1 cellular context compared by ENCODE assay signal in the genomic region with DNA sequence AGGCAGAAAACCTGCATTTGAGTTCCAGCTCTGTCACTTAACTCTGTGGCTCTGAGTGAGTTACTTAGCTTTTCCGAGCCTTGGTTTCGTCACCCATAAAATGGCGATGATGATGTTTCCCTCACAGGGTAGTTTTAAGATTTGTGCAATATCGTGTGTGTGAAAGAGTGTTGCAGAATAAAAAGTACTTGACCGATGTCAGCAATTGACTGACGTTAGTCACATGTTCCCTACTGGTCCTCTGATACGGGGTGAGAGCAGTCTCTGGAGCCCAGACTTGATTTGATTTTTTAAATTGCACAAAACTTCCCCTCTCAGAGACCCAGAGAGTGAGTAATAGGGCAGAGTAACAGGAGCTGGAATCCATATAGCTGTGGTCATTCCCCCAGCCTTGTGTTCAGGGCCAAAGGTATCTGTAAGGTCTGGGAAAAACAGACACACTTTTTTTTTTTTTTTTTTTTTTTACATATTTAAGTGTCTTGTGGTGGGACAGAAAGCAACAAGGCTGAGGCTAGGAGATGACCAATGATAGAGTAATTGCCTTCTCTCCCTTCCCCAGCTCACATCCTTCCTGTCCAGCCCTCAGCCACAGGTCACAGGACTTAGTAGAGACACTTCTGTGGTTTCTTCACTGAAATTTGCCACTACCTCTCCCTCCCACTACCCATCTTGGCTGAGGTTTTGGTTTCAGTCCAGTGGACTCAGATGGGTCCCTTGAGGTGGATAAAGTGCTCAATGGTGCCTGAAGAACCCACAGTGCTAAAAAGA.
TF ChIP-seq lines count a peak whose summit lies in the region.

No MANE protein-coding gene starts in this region.

TF ChIP-seq in SK-N-SH treated with all-trans-retinoic acid at 6 μM for 48 hours, 23 proteins besides CTCF, POLR2A, EP300 and RAD21:
- TF ChIP-seq TOX (CRISPR knock-in tag; IDR thresholded peaks at IDR 0.05; ENCODE audit: borderline replicate concordance) (no peak), ISL1 (CRISPR knock-in tag; IDR thresholded peaks at IDR 0.05) (no peak), ESRRG (CRISPR knock-in tag; IDR thresholded peaks at IDR 0.05) (no peak), OSR1 (CRISPR knock-in tag; IDR thresholded peaks at IDR 0.05) (no peak), ARNTL (CRISPR knock-in tag; IDR thresholded peaks at IDR 0.05; ENCODE audit: borderline replicate concordance, low read depth) (no peak), CSDC2 (CRISPR knock-in tag; IDR thresholded peaks at IDR 0.05) (no peak), ZC3H10 (CRISPR knock-in tag; IDR thresholded peaks at IDR 0.05) (no peak), ZNF8 (CRISPR knock-in tag; IDR thresholded peaks at IDR 0.05) (no peak), ZNF70 (CRISPR knock-in tag; IDR thresholded peaks at IDR 0.05) (no peak), BACH2 (CRISPR knock-in tag; IDR thresholded peaks at IDR 0.05; ENCODE audit: borderline replicate concordance) (no peak)
- TF ChIP-seq, protein P1, sequence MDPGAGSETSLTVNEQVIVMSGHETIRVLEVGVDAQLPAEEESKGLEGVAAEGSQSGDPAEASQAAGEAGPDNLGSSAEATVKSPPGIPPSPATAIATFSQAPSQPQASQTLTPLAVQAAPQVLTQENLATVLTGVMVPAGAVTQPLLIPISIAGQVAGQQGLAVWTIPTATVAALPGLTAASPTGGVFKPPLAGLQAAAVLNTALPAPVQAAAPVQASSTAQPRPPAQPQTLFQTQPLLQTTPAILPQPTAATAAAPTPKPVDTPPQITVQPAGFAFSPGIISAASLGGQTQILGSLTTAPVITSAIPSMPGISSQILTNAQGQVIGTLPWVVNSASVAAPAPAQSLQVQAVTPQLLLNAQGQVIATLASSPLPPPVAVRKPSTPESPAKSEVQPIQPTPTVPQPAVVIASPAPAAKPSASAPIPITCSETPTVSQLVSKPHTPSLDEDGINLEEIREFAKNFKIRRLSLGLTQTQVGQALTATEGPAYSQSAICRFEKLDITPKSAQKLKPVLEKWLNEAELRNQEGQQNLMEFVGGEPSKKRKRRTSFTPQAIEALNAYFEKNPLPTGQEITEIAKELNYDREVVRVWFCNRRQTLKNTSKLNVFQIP (CRISPR knock-in tag; IDR thresholded peaks at IDR 0.05; ENCODE audit: borderline replicate concordance, low read depth) = no peak
- TF ChIP-seq, protein P2, sequence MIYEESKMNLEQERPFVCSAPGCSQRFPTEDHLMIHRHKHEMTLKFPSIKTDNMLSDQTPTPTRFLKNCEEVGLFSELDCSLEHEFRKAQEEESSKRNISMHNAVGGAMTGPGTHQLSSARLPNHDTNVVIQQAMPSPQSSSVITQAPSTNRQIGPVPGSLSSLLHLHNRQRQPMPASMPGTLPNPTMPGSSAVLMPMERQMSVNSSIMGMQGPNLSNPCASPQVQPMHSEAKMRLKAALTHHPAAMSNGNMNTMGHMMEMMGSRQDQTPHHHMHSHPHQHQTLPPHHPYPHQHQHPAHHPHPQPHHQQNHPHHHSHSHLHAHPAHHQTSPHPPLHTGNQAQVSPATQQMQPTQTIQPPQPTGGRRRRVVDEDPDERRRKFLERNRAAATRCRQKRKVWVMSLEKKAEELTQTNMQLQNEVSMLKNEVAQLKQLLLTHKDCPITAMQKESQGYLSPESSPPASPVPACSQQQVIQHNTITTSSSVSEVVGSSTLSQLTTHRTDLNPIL (CRISPR knock-in tag; IDR thresholded peaks at IDR 0.05; ENCODE audit: low read depth) = no peak
TF ChIP-seq in SK-N-SH treated with all-trans-retinoic acid at 6 μM for 48 hours: peak in this region for 0.
